In genomic region chr4:166091914-166092510, GRCh38 we compare ENCODE assay signal across 9 cellular contexts.
DNase-seq lines count a peak whose midpoint lies in the region; ATAC-seq and TF ChIP-seq lines count a peak whose summit lies in the region.
"Had no signal": no experiment of that assay in that cellular context is flagged by ENCODE, and none has a peak within 500 bp of the region (broad histone marks: within the 10 kb centered on the region; RNA-seq: fewer than 3 reads in every experiment).

No MANE protein-coding gene starts in this region.

- H3K36me3 ChIP-seq in MM.1S (replicated peaks; ENCODE audit: insufficient read depth, low read length) (no peaks in the 10 kb centered on the region), gastroesophageal sphincter (no peaks in the 10 kb centered on the region)

- no peak overlapping the region for H3K56ac ChIP-seq in H9 (ENCODE audit: insufficient read length, low read depth, low read length)

- H2AK5ac ChIP-seq in H9 (ENCODE audit: insufficient read length, low read length), result no peak overlapping the region

- no peak overlapping the region for H3K27ac Mint-ChIP-seq in H9
- H3K27ac Mint-ChIP-seq: activated naive CD4-positive, alpha-beta T cell treated with anti-CD3 and anti-CD28 coated beads, Interleukin-2, amount 50 U/mL, for 24 hours had no signal

- H3K9ac ChIP-seq in H9 (ENCODE audit: extremely low read depth, insufficient read length, low read length) (no peak overlapping the region), MM.1S (ENCODE audit: low read length) (no peak overlapping the region)

- H3K4me1 ChIP-seq in H9 (ENCODE audit: insufficient read depth, low read length) (no peaks in the 10 kb centered on the region), MM.1S (ENCODE audit: low read length) (no peaks in the 10 kb centered on the region), gastroesophageal sphincter (no peaks in the 10 kb centered on the region)

- H4K20me1 ChIP-seq in H9 (ENCODE audit: control insufficient read depth, insufficient read depth, insufficient read length) (no peaks in the 10 kb centered on the region), MM.1S (ENCODE audit: insufficient read depth, low read length) (no peaks in the 10 kb centered on the region)

- no peaks in the 10 kb centered on the region for H3K27me3 Mint-ChIP-seq in H9 (ENCODE audit: low read depth)
- H3K27me3 Mint-ChIP-seq: activated naive CD4-positive, alpha-beta T cell treated with anti-CD3 and anti-CD28 coated beads, Interleukin-2, amount 50 U/mL, for 24 hours had no signal

- H3T11ph ChIP-seq in H9 (ENCODE audit: low read length), result no peak overlapping the region

- H3K79me1 ChIP-seq in H9 (ENCODE audit: insufficient read depth, low read depth, low read length, poor library complexity, severe bottlenecking), result no peaks in the 10 kb centered on the region

- no peak for TF ChIP-seq EP300 in gastroesophageal sphincter (IDR thresholded peaks at IDR 0.05)

- H2BK12ac ChIP-seq in H9 (ENCODE audit: insufficient read length, low read depth, low read length), result no peak overlapping the region

- H4K8ac ChIP-seq in H9 (replicated peaks; ENCODE audit: insufficient read length, low read depth, low read length), result no peak overlapping the region

- no peaks in the 10 kb centered on the region for H3K36me3 Mint-ChIP-seq in H9 (ENCODE audit: insufficient read depth in 1 of 3, low read depth in 3 of 3)
- H3K36me3 Mint-ChIP-seq: activated naive CD4-positive, alpha-beta T cell treated with anti-CD3 and anti-CD28 coated beads, Interleukin-2, amount 50 U/mL, for 24 hours had no signal

- H3K27me3 ChIP-seq in H9 (ENCODE audit: insufficient read depth, low read length) (no peaks in the 10 kb centered on the region), MM.1S (replicated peaks; ENCODE audit: insufficient read depth, low read length) (no peaks in the 10 kb centered on the region), gastroesophageal sphincter (no peaks in the 10 kb centered on the region)

- H3K4ac ChIP-seq in H9 (ENCODE audit: low read depth, low read length), result no peak overlapping the region

- H4K91ac ChIP-seq in H9 (ENCODE audit: insufficient read length, low read depth, low read length), result no peak overlapping the region

- H2BK20ac ChIP-seq in H9 (ENCODE audit: low read depth, low read length, poor library complexity, severe bottlenecking), result no peak overlapping the region

- no peak overlapping the region for H2BK5ac ChIP-seq in H9 (ENCODE audit: insufficient read length, low read length)

- WGBS in H9 (ENCODE audit: extremely low coverage, insufficient read length, low lambda C conversion rate), result no CpG with 5 or more reads among the region's 2 CpGs
- 0% methylated on average over 2 of the region's 2 CpGs for WGBS in gastroesophageal sphincter (ENCODE audit: low coverage in 1 of 2), 2 donors

- H2AFZ ChIP-seq in H9 (ENCODE audit: low read length), result no peak overlapping the region
- H2AFZ ChIP-seq in MM.1S (ENCODE audit: low read length), result no peak overlapping the region

- H3K9me2 ChIP-seq in MM.1S (replicated peaks; ENCODE audit: insufficient read depth, low read length), result no peaks in the 10 kb centered on the region

- TF ChIP-seq CTCF in H9 (conservative IDR thresholded peaks at IDR 0.05) (peak; percentile 83), MM.1S (IDR thresholded peaks at IDR 0.05; ENCODE audit: low read length) (peak; percentile 67), gastroesophageal sphincter (IDR thresholded peaks at IDR 0.05) (peak; percentile 55 to 70 (median 64))

- H3K4me1 Mint-ChIP-seq in H9, result peaks cover 2 to 7% of the 10 kb centered on the region in 2 experiments
- H3K4me1 Mint-ChIP-seq: activated naive CD4-positive, alpha-beta T cell treated with anti-CD3 and anti-CD28 coated beads, Interleukin-2, amount 50 U/mL, for 24 hours had no signal

- ATAC-seq in gastroesophageal sphincter, result no peak
- no peak for ATAC-seq in GM19467 (IDR thresholded peaks at IDR 0.05; ENCODE audit: unreplicated experiment)

- no peaks in the 10 kb centered on the region for H3K9me3 Mint-ChIP-seq in H9
- H3K9me3 Mint-ChIP-seq: activated naive CD4-positive, alpha-beta T cell treated with anti-CD3 and anti-CD28 coated beads, Interleukin-2, amount 50 U/mL, for 24 hours had no signal

- no peak for TF ChIP-seq POLR2A in gastroesophageal sphincter (IDR thresholded peaks at IDR 0.05)

- H3K4me3 ChIP-seq in MM.1S (ENCODE audit: low read length) (no peak overlapping the region), gastroesophageal sphincter (no peak overlapping the region)

- no peak overlapping the region for H3K4me2 ChIP-seq in H9 (ENCODE audit: insufficient read depth, insufficient read length, low read length)
- no peak overlapping the region for H3K4me2 ChIP-seq in MM.1S (ENCODE audit: low read depth, low read length)

- H3K18ac ChIP-seq in H9 (ENCODE audit: insufficient read length, low read depth, low read length), result no peak overlapping the region

- H2BK120ac ChIP-seq in H9 (ENCODE audit: low read depth, low read length, poor library complexity, severe bottlenecking), result no peak overlapping the region

- H2BK15ac ChIP-seq in H9 (ENCODE audit: low read depth, low read length), result no peak overlapping the region

- no peaks in the 10 kb centered on the region for H3F3A ChIP-seq in MM.1S (ENCODE audit: insufficient read depth, low read length)

- H3K79me2 ChIP-seq in H9 (ENCODE audit: insufficient read depth, low read length) (no peaks in the 10 kb centered on the region), MM.1S (ENCODE audit: low read length) (no peaks in the 10 kb centered on the region)

- H3K23me2 ChIP-seq in H9 (ENCODE audit: insufficient read length, low read depth, low read length, poor library complexity, severe bottlenecking), result no peaks in the 10 kb centered on the region

- H4K5ac ChIP-seq in H9 (ENCODE audit: insufficient read length, low read depth, low read length), result no peak overlapping the region

- DNase-seq in NCI-H187 treated with DMSO at 0.1 percent for 48 hours (lab: John Stamatoyannopoulos, UW) (peak; percentile 0), NCI-H187 (lab: John Stamatoyannopoulos, UW) (no peak), H9 (no peak), MM.1S (peak; percentile 61), SKM-1 treated with dmso at 0.1 percent for 144 hours (lab: John Stamatoyannopoulos, UW; ENCODE audit: unreplicated experiment) (peak; percentile 28), stromal cell of bone marrow (ENCODE audit: low read depth) (peak; percentile 15)

- no peak overlapping the region for H3K23ac ChIP-seq in H9 (ENCODE audit: insufficient read length, low read depth, low read length)

- no peaks in the 10 kb centered on the region for H3K9me3 ChIP-seq in H9 (ENCODE audit: control insufficient read depth, low read depth, low read length)
- H3K9me3 ChIP-seq in MM.1S (replicated peaks; ENCODE audit: insufficient read depth, low read length), result no peaks in the 10 kb centered on the region
- H3K9me3 ChIP-seq in gastroesophageal sphincter, result no peaks in the 10 kb centered on the region

- H3K27ac ChIP-seq in H9 (ENCODE audit: insufficient read length, low read depth, low read length) (no peak overlapping the region), MM.1S (ENCODE audit: low read length) (no peak overlapping the region), gastroesophageal sphincter (no peak overlapping the region)

- no peak overlapping the region for H3K14ac ChIP-seq in H9 (ENCODE audit: insufficient read depth, low read length)

- H3K4me3 Mint-ChIP-seq in H9, result no peak overlapping the region
- H3K4me3 Mint-ChIP-seq: activated naive CD4-positive, alpha-beta T cell treated with anti-CD3 and anti-CD28 coated beads, Interleukin-2, amount 50 U/mL, for 24 hours had no signal

Comparison
In these comparisons a context has a peak if more than half of its experiments do, and no peak if none do; other contexts are left out.
1. DNase-seq: peak in NCI-H187 treated with DMSO at 0.1 percent for 48 hours (single experiment), MM.1S (single experiment), SKM-1 treated with dmso at 0.1 percent for 144 hours (single experiment) and stromal cell of bone marrow (single experiment); none in NCI-H187 (0 of 2) and H9 (single experiment).
2. Peak in every context shown above with its lines, with median percentiles within 50 percentile points of each other: CTCF ChIP-seq.